1 cellular context compared by ENCODE assay signal in the genomic region with DNA sequence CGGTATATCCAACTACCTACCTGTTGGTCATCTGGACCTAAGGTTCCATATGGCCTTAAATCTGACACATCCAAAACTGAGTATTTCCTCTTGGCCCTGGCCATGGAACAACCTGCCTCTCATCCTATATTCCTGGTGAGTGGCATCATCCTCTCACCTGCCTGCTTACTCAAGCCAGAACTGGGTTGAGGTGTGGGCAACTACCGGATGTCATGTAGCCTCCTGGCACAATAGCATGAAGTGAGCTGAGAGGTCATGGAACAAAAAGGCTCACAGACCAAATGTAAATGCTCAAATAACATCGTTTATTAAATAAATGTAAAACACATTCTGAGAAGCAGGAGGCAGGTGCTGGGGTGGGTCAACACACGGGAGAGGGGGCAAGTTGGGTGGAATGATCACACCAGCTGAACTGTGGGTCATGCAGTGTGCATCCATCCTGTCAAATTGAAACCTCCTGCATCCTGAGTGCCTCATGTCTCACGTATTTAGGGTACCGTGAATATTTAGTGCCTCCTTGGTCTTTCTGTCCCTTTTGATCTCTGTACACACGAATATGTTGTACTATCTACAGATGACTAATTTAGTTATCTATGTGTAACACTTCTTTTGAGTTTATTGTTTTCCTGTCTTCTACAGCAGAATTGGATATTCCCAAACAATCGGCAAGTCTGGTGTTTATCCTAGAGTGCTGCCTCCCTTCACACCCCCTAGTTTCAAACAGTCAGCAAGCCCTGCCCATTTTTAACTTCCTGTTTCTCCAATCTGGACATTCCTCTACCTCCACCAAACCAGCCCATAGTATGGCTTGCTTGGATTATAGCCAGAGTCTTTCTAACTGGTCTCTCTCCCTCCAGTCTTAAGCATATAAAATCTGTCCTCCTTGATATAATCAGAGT.
TF ChIP-seq lines count a peak whose summit lies in the region.

No MANE protein-coding gene starts in this region.

TF ChIP-seq in GM12891, 5 proteins besides CTCF, POLR2A, EP300 and RAD21:
- TF ChIP-seq POLR2AphosphoS5 (IDR thresholded peaks at IDR 0.05; ENCODE audit: low read depth, low read length) (no peak), SPI1 (IDR thresholded peaks at IDR 0.05; ENCODE audit: low read depth, low read length) (no peak), PAX5 (IDR thresholded peaks at IDR 0.05; ENCODE audit: insufficient read depth, low read length, severe bottlenecking) (no peak)
